Comparison of ENCODE assay signal across 8 cellular contexts in the genomic region with DNA sequence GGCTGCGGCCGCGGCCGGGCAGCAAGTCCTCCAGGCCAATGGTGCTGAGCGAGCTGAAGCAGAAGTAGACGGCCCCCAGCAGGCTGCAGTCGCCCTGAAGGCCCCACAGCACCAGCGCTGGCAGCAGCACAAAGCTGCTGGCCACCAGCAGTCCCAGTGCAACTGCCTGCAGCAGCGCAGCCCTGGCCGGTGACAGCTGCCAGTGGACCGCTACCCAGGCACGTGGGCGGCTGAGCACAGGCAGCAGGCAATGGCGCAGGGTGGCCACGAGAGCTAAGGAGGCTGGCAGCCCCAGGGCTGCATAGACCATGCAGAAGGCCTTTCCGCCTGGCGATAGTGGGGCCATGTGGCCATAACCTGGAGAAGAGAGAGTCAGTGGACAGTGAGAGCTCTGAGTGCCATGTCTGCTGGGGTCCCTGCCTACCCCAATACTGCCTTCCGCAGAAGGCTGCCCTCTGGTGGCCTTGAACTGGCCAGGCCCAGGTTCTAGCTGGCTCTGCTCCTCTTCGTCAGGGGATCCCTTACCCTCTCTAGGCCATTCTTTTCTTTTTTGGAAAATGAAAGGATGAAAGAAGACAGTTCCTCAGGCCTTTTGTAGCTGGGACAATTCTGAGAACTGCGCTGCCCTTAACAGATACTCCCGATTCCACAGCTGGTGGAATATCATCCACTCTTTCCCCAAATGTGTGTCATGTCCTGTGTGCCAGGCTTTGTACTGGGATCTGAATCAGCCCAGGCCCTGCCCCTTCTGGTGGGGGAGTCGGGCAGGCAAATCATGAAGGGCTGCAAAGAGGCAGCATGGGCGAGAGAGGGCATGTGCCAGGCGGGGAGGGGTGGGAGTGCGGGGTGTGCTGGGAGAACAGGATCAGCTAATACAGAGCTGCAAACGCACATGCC. TPM values are rescaled to one million over a fixed set of nuclear protein-coding genes. Genes with fewer than 3 reads are reported as not detected.
DNase-seq lines count a peak whose midpoint lies in the region; ATAC-seq and TF ChIP-seq lines count a peak whose summit lies in the region.

No MANE protein-coding gene starts in this region.

- H3K27ac ChIP-seq in parathyroid adenoma: no peak overlapping the region

- H3K36me3 Mint-ChIP-seq in CD14-positive monocyte (peaks cover 39 to 70% of the 10 kb centered on the region in 2 donors), HFFc6 (ENCODE audit: low read depth) (peaks cover 4% of the 10 kb centered on the region; the same call in 1 of the 2 replicates)
- H3K36me3 Mint-ChIP-seq in activated CD8-positive, alpha-beta T cell treated with anti-CD3 and anti-CD28 coated beads, Interleukin-2, amount 10 ng/mL, durations not matched to agents 7 days and 5 days (ENCODE audit: low read depth): peaks cover 16% of the 10 kb centered on the region

- no peaks in the 10 kb centered on the region for H3K9me3 ChIP-seq in parathyroid adenoma (ENCODE audit: control insufficient read depth, low read length)

- DNase-seq in CD14-positive monocyte (ENCODE audit: low spot score) (no peak), HFFc6 (no peak), fibroblast of villous mesenchyme (ENCODE audit: low read depth) (no peak), SIG-M5 treated with dmso at 0.1 percent for 504 hours (lab: John Stamatoyannopoulos, UW; ENCODE audit: unreplicated experiment) (no peak)
- peak; percentile 64 for DNase-seq in activated CD8-positive, alpha-beta T cell treated with anti-CD3 and anti-CD28 coated beads, Interleukin-2, amount 10 ng/mL, durations not matched to agents 7 days and 5 days

- H3K27me3 Mint-ChIP-seq in CD14-positive monocyte (ENCODE audit: low read depth in 3 of 3): no peaks in the 10 kb centered on the region
- peaks cover 4% of the 10 kb centered on the region; the same call in 1 of the 2 replicates for H3K27me3 Mint-ChIP-seq in HFFc6 (ENCODE audit: insufficient read depth)
- no peaks in the 10 kb centered on the region for H3K27me3 Mint-ChIP-seq in activated CD8-positive, alpha-beta T cell treated with anti-CD3 and anti-CD28 coated beads, Interleukin-2, amount 10 ng/mL, durations not matched to agents 7 days and 5 days (ENCODE audit: low read depth)

- no peak overlapping the region for H3K9ac ChIP-seq in parathyroid adenoma

- peak; percentile 73 for ATAC-seq in activated CD8-positive, alpha-beta T cell treated with anti-CD3 and anti-CD28 coated beads, Interleukin-2, amount 10 ng/mL, durations not matched to agents 7 days and 5 days
- ATAC-seq in GM18517 (IDR thresholded peaks at IDR 0.05; ENCODE audit: unreplicated experiment): no peak
- no peak for ATAC-seq in GM21526 (IDR thresholded peaks at IDR 0.05; ENCODE audit: low FRiP score, unreplicated experiment)

- H3K4me2 ChIP-seq in parathyroid adenoma (ENCODE audit: low read length): no peak overlapping the region

- intact Hi-C loops in CD14-positive monocyte (cut with micrococcal nuclease): no loop called here

- no peaks in the 10 kb centered on the region for H3K79me2 ChIP-seq in parathyroid adenoma

- no peaks in the 10 kb centered on the region for H3K4me1 ChIP-seq in parathyroid adenoma

- no peaks in the 10 kb centered on the region for H3K27me3 ChIP-seq in parathyroid adenoma (ENCODE audit: control insufficient read depth, insufficient read depth, low read length)

- TF ChIP-seq CTCF in CD14-positive monocyte (IDR thresholded peaks at IDR 0.05) (peak; percentile 82), HFFc6 (IDR thresholded peaks at IDR 0.05) (peak; percentile 83), fibroblast of villous mesenchyme (IDR thresholded peaks at IDR 0.05; ENCODE audit: insufficient read depth, low read depth, low read length) (peak; percentile 64), parathyroid adenoma (IDR thresholded peaks at IDR 0.05) (peak; percentile 40)

- no peaks in the 10 kb centered on the region for H3K9me3 Mint-ChIP-seq in CD14-positive monocyte
- H3K9me3 Mint-ChIP-seq in HFFc6: no peaks in the 10 kb centered on the region
- H3K9me3 Mint-ChIP-seq in activated CD8-positive, alpha-beta T cell treated with anti-CD3 and anti-CD28 coated beads, Interleukin-2, amount 10 ng/mL, durations not matched to agents 7 days and 5 days (ENCODE audit: insufficient read depth): no peaks in the 10 kb centered on the region

- H3K27ac Mint-ChIP-seq in CD14-positive monocyte (peak overlapping the region; percentile 30 to 75 (median 46)), HFFc6 (no peak overlapping the region)
- peak overlapping the region; percentile 63 for H3K27ac Mint-ChIP-seq in activated CD8-positive, alpha-beta T cell treated with anti-CD3 and anti-CD28 coated beads, Interleukin-2, amount 10 ng/mL, durations not matched to agents 7 days and 5 days

- H3K4me3 Mint-ChIP-seq in CD14-positive monocyte (no peak overlapping the region), HFFc6 (no peak overlapping the region)
- no peak overlapping the region for H3K4me3 Mint-ChIP-seq in activated CD8-positive, alpha-beta T cell treated with anti-CD3 and anti-CD28 coated beads, Interleukin-2, amount 10 ng/mL, durations not matched to agents 7 days and 5 days

- H2AFZ ChIP-seq in parathyroid adenoma: no peak overlapping the region

- CTCF ChIA-PET in activated CD8-positive, alpha-beta T cell treated with anti-CD3 and anti-CD28 coated beads, Interleukin-2, amount 10 ng/mL, durations not matched to agents 7 days and 5 days (lab: Charles Lee): interaction anchor here (0.7 to 12.3 kb wide), 22 partner anchors 10 to 429 kb away, joined by 3 to 172 read pairs (median 7); a partner anchor contains a TSS

- H3K4me3 ChIP-seq in fibroblast of villous mesenchyme (ENCODE audit: low read depth, low read length) (no peak overlapping the region), parathyroid adenoma (ENCODE audit: low read depth, low read length) (no peak overlapping the region)

- no peaks in the 10 kb centered on the region for H3K36me3 ChIP-seq in parathyroid adenoma (ENCODE audit: control insufficient read depth, insufficient read depth, low read length)

- POLR2A ChIA-PET in activated CD8-positive, alpha-beta T cell treated with anti-CD3 and anti-CD28 coated beads, Interleukin-2, amount 10 ng/mL, durations not matched to agents 7 days and 5 days (lab: Charles Lee): interaction anchor here (1.1 to 1.5 kb wide), 4 partner anchors 9 to 21 kb away, joined by 3 to 4 read pairs (median 3); a partner anchor contains a TSS

- H3K4me1 Mint-ChIP-seq in CD14-positive monocyte: peaks cover 37% of the 10 kb centered on the region
- H3K4me1 Mint-ChIP-seq in HFFc6 (ENCODE audit: low read depth): no peaks in the 10 kb centered on the region
- peaks cover 18% of the 10 kb centered on the region for H3K4me1 Mint-ChIP-seq in activated CD8-positive, alpha-beta T cell treated with anti-CD3 and anti-CD28 coated beads, Interleukin-2, amount 10 ng/mL, durations not matched to agents 7 days and 5 days (ENCODE audit: low read depth)

RNA-seq across cellular contexts. Expression of a gene that starts 1.8 kb away (rescaled TPM):
- not detected for polyA plus RNA-seq in CD14-positive monocyte
- under 1 TPM in 3 of 6 experiments, not detected in 3; 0.16 to 0.31 (median 0.30) TPM for total RNA-seq in HFFc6 (2021; fragmentation: NEBNext Ultra II Directional; extraction: Animal tissue kit (Norgen Biotek cat#: 25700))
- under 1 TPM; 0.95 to 0.99 TPM for total RNA-seq in activated CD8-positive, alpha-beta T cell treated with anti-CD3 and anti-CD28 coated beads, Interleukin-2, amount 10 ng/mL, durations not matched to agents 7 days and 5 days
- total RNA-seq in fibroblast of villous mesenchyme: under 0.01 TPM in 1 of 2 replicates, not detected in the other

RNA-seq across cellular contexts. Expression of a gene that starts 17.9 kb away (rescaled TPM):
- polyA plus RNA-seq in CD14-positive monocyte: 10 to 100 TPM; 29.6 to 42.6 TPM
- 10 to 100 TPM; 47.5 to 69.3 (median 61.3) TPM for total RNA-seq in HFFc6 (2021; fragmentation: NEBNext Ultra II Directional; extraction: Animal tissue kit (Norgen Biotek cat#: 25700))
- 10 to 100 TPM; 94.4 to 95.3 TPM for total RNA-seq in activated CD8-positive, alpha-beta T cell treated with anti-CD3 and anti-CD28 coated beads, Interleukin-2, amount 10 ng/mL, durations not matched to agents 7 days and 5 days
- total RNA-seq in fibroblast of villous mesenchyme: 33.7 and 47.7 TPM in 2 replicates

RNA-seq across cellular contexts. Expression of a gene that starts 20.3 kb away (rescaled TPM):
- polyA plus RNA-seq in CD14-positive monocyte: 10 to 100 TPM; 20.8 to 32.0 TPM
- total RNA-seq in HFFc6 (2021; fragmentation: NEBNext Ultra II Directional; extraction: Animal tissue kit (Norgen Biotek cat#: 25700)): 10 to 100 TPM; 42.1 to 51.1 (median 46.5) TPM
- 10 to 100 TPM; 56.7 to 66.5 TPM for total RNA-seq in activated CD8-positive, alpha-beta T cell treated with anti-CD3 and anti-CD28 coated beads, Interleukin-2, amount 10 ng/mL, durations not matched to agents 7 days and 5 days
- total RNA-seq in fibroblast of villous mesenchyme: 28.9 and 29.3 TPM in 2 replicates

RNA-seq across cellular contexts. Expression of a gene that starts 21.4 kb away (rescaled TPM):
- polyA plus RNA-seq in CD14-positive monocyte: 100 to 1,000 TPM in 1 of 2 donors, 10 to 100 TPM in 1; 70.8 to 139 TPM
- total RNA-seq in HFFc6 (2021; fragmentation: NEBNext Ultra II Directional; extraction: Animal tissue kit (Norgen Biotek cat#: 25700)): 10 to 100 TPM; 40.9 to 52.8 (median 43.7) TPM
- total RNA-seq in activated CD8-positive, alpha-beta T cell treated with anti-CD3 and anti-CD28 coated beads, Interleukin-2, amount 10 ng/mL, durations not matched to agents 7 days and 5 days: 10 to 100 TPM; 32.0 to 33.6 TPM
- total RNA-seq in fibroblast of villous mesenchyme: 19.0 and 27.4 TPM in 2 replicates

RNA-seq across cellular contexts. Expression of a gene that starts 21.8 kb away (rescaled TPM):
- 1 to 10 TPM in 1 of 2 donors, under 1 TPM in 1; 0.58 to 1.7 TPM for polyA plus RNA-seq in CD14-positive monocyte
- 10 to 100 TPM; 51.5 to 66.7 (median 57.3) TPM for total RNA-seq in HFFc6 (2021; fragmentation: NEBNext Ultra II Directional; extraction: Animal tissue kit (Norgen Biotek cat#: 25700))
- 10 to 100 TPM; 50.1 to 54.8 TPM for total RNA-seq in activated CD8-positive, alpha-beta T cell treated with anti-CD3 and anti-CD28 coated beads, Interleukin-2, amount 10 ng/mL, durations not matched to agents 7 days and 5 days
- total RNA-seq in fibroblast of villous mesenchyme: 32.4 and 33.5 TPM in 2 replicates
